17 cellular contexts compared by ENCODE assay signal in the genomic region with DNA sequence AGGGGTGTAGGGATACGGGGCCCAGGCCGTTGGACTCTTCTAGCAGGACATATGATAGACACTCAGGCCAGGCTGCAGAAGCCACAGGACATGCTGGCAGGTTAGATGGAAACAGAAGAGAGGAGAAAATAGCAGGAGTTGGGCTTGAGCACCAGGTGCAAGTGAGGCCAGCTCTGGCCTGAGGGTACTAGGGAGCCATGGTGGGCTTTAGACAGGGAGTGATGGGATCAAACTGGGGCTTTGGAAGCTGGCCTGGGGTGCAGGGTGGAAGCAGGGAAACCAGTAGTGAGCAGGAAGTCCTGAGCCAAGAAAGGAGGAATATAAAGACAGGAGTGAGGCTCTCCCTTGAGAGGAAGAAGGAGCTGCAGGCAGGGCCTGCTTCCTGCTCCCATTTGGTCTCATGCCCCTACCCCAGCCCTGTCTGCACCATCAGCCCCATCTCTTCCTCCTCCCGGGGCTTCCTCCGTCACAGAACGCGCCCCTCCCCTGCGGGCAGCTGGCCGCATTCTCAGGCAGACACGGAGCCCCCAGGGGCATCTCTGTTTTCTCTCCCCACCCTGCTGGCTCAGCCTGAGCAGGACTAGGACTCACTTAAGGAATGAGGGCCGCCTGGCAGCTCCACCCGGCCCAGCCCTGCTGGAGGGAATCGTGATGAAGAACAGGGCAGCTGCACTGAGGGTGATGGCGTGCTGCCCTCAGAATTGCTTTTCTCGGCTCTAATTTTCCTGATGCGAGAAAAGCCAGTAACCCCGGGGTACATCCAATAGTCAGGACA.
DNase-seq lines count a peak whose midpoint lies in the region; ATAC-seq and TF ChIP-seq lines count a peak whose summit lies in the region.
"Had no signal": no experiment of that assay in that cellular context is flagged by ENCODE, and none has a peak within 500 bp of the region (broad histone marks: within the 10 kb centered on the region; RNA-seq: fewer than 3 reads in every experiment).

No MANE protein-coding gene starts in this region.

- no peaks in the 10 kb centered on the region for H3K27me3 Mint-ChIP-seq in chondrocyte (ENCODE audit: low read depth)
- peaks cover 0 to 7% (median 3%) of the 10 kb centered on the region in 3 donors for H3K27me3 Mint-ChIP-seq in immature natural killer cell (ENCODE audit: low read depth in 3 of 3)

- 47% methylated on average over 16 of the region's 16 CpGs for WGBS in right cardiac atrium

- H3K9me3 Mint-ChIP-seq in chondrocyte (ENCODE audit: low read depth) (no peaks in the 10 kb centered on the region), immature natural killer cell (no peaks in the 10 kb centered on the region)
- H3K9me3 Mint-ChIP-seq: endodermal cell had no signal

- ATAC-seq in right cardiac atrium (peak; percentile 84 to 90), HG02981 (IDR thresholded peaks at IDR 0.05; ENCODE audit: unreplicated experiment) (no peak), GM21526 (IDR thresholded peaks at IDR 0.05; ENCODE audit: low FRiP score, unreplicated experiment) (no peak), GM18511 (IDR thresholded peaks at IDR 0.05; ENCODE audit: unreplicated experiment) (no peak)
- ATAC-seq: T-helper 17 cell had no signal

- H3K36me3 Mint-ChIP-seq in chondrocyte (ENCODE audit: low read depth) (peaks cover 2% of the 10 kb centered on the region), immature natural killer cell (no peaks in the 10 kb centered on the region)

- peaks cover 4% of the 10 kb centered on the region for H3K4me1 ChIP-seq in right cardiac atrium (ENCODE audit: control insufficient read depth, insufficient read depth, low read length)
- H3K4me1 ChIP-seq: pancreas had no signal

- H3K4me3 Mint-ChIP-seq in chondrocyte (ENCODE audit: unreplicated experiment) (peak overlapping the region; percentile 36), immature natural killer cell (no peak overlapping the region)
- H3K4me3 Mint-ChIP-seq: endodermal cell, T-helper 17 cell had no signal

- H3K27ac ChIP-seq in right cardiac atrium (ENCODE audit: low read length), result no peak overlapping the region
- H3K27ac ChIP-seq: brain microvascular endothelial cell, pancreas had no signal

- H3K4me1 Mint-ChIP-seq in chondrocyte (ENCODE audit: low read depth), result peaks cover 17% of the 10 kb centered on the region
- H3K4me1 Mint-ChIP-seq in immature natural killer cell, result no peaks in the 10 kb centered on the region
- H3K4me1 Mint-ChIP-seq: T-helper 17 cell had no signal

- in situ Hi-C loops in G401 (cut with HindIII; ENCODE audit: low sequenced_read_pairs), result no loop called here

- H3K4me3 ChIP-seq in right cardiac atrium (ENCODE audit: low read length) (no peak overlapping the region), skeletal muscle cell (ENCODE audit: low read depth, low read length) (no peak overlapping the region)
- H3K4me3 ChIP-seq: MG63, pancreas had no signal

- no peaks in the 10 kb centered on the region for H3K9me3 ChIP-seq in right cardiac atrium (ENCODE audit: control insufficient read depth, low read length)
- H3K9me3 ChIP-seq: MG63, pancreas had no signal

- H3K27ac Mint-ChIP-seq in chondrocyte (ENCODE audit: unreplicated experiment) (peak overlapping the region; percentile 87), immature natural killer cell (no peak overlapping the region)
- H3K27ac Mint-ChIP-seq: endodermal cell, T-helper 17 cell had no signal

- intact Hi-C loops in right cardiac atrium (cut with DNase I), result no loop called here

- H3K27me3 ChIP-seq in right cardiac atrium (ENCODE audit: control insufficient read depth, insufficient read depth), result no peaks in the 10 kb centered on the region
- H3K27me3 ChIP-seq: brain microvascular endothelial cell, MG63, pancreas had no signal

- TF ChIP-seq CTCF in chondrocyte (IDR thresholded peaks at IDR 0.05), result no peak

- DNase-seq in G401 (ENCODE audit: low spot score) (peak; percentile 51), chondrocyte (ENCODE audit: low spot score) (no peak), right cardiac atrium (peak; percentile 73 to 92 (median 86)), skeletal muscle cell (ENCODE audit: low read depth) (peak; percentile 38), immature natural killer cell (no peak)
- DNase-seq: activated CD4-positive, CD25-positive, alpha-beta regulatory T cell treated with anti-CD3 and anti-CD28 coated beads, Interleukin-2, amount 50 U/mL, for 72 hours; AML-193; brain microvascular endothelial cell; endodermal cell; MG63; NCI-H2029 treated with DMSO at 0.1 percent for 48 hours; NCI-H748 treated with DMSO at 0.1 percent for 48 hours; T-helper 17 cell had no signal

Comparison
In these comparisons a context has a peak if more than half of its experiments do, and no peak if none do; other contexts are left out.
1. DNase-seq: peak in G401 (single experiment), right cardiac atrium (3 of 3) and skeletal muscle cell (single experiment); none in chondrocyte (single experiment) and immature natural killer cell (0 of 3).
2. ATAC-seq: peak in right cardiac atrium (2 of 2); none in HG02981 (single experiment), GM21526 (single experiment) and GM18511 (single experiment).